In genomic region chr11:76629853-76630599, GRCh38 we compare ENCODE assay signal across 8 cellular contexts. TPM values are rescaled to one million over a fixed set of nuclear protein-coding genes. Genes with fewer than 3 reads are reported as not detected.
DNase-seq lines count a peak whose midpoint lies in the region; ATAC-seq and TF ChIP-seq lines count a peak whose summit lies in the region.

No MANE protein-coding gene starts in this region.

- H3K4me3 Mint-ChIP-seq in WTC11: no peak overlapping the region

- no peaks in the 10 kb centered on the region for H3K27me3 ChIP-seq in left ventricle myocardium inferior (ENCODE audit: low read depth)
- H3K27me3 ChIP-seq in smooth muscle cell (ENCODE audit: low read depth): no peaks in the 10 kb centered on the region

- DNase-seq in HS-5 (ENCODE audit: low read depth): peak; percentile 15
- no peak for DNase-seq in WTC11 (ENCODE audit: low spot score)
- DNase-seq in left ventricle myocardium inferior: peak; percentile 75
- no peak for DNase-seq in smooth muscle cell (lab: John Stamatoyannopoulos, UW; ENCODE audit: unreplicated experiment)
- no peak for DNase-seq in NCI-H2081 (lab: John Stamatoyannopoulos, UW)
- DNase-seq in putamen (ENCODE audit: low spot score): no peak
- DNase-seq in NCI-H774 (lab: John Stamatoyannopoulos, UW): no peak

- no peaks in the 10 kb centered on the region for H3F3A ChIP-seq in smooth muscle cell (ENCODE audit: low read depth)

- H3K4me3 ChIP-seq in left ventricle myocardium inferior (peak overlapping the region; percentile 31), smooth muscle cell (no peak overlapping the region)

- POLR2A ChIA-PET in WTC11 (lab: Charles Lee): no interaction called here

- H3K36me3 Mint-ChIP-seq in WTC11: no peaks in the 10 kb centered on the region

- peaks cover 12% of the 10 kb centered on the region for H3K9me3 ChIP-seq in left ventricle myocardium inferior (replicated peaks)
- H3K9me3 ChIP-seq in smooth muscle cell (replicated peaks; ENCODE audit: low read depth): no peaks in the 10 kb centered on the region

- peaks cover 4% of the 10 kb centered on the region; the same call in 1 of the 2 replicates for H3K4me1 Mint-ChIP-seq in WTC11

- no peaks in the 10 kb centered on the region for H3K79me2 ChIP-seq in smooth muscle cell (ENCODE audit: low read depth)

- H3K4me1 ChIP-seq in left ventricle myocardium inferior: peaks cover 36% of the 10 kb centered on the region
- H3K4me1 ChIP-seq in smooth muscle cell (ENCODE audit: low read depth): no peaks in the 10 kb centered on the region

- no peaks in the 10 kb centered on the region for H4K20me1 ChIP-seq in smooth muscle cell (ENCODE audit: low read depth)

- H3K9me3 Mint-ChIP-seq in WTC11: peaks cover 6% of the 10 kb centered on the region

- ATAC-seq in WTC11 (peak; percentile 51; the same call in 1 of the 2 replicates), GM18867 (IDR thresholded peaks at IDR 0.05; ENCODE audit: unreplicated experiment) (no peak)

- H3K27ac ChIP-seq in left ventricle myocardium inferior (replicated peaks): peak overlapping the region; percentile 92
- peak overlapping the region; percentile 59 for H3K27ac ChIP-seq in smooth muscle cell (ENCODE audit: low read depth)

- no peak overlapping the region for H3K4me2 ChIP-seq in smooth muscle cell

- H3K9ac ChIP-seq in smooth muscle cell (ENCODE audit: low read depth): peak overlapping the region; percentile 39

- H3K36me3 ChIP-seq in left ventricle myocardium inferior: no peaks in the 10 kb centered on the region
- H3K36me3 ChIP-seq in smooth muscle cell (ENCODE audit: low read depth): no peaks in the 10 kb centered on the region

- H2AFZ ChIP-seq in smooth muscle cell (ENCODE audit: low read depth): peak overlapping the region; percentile 27

- TF ChIP-seq CTCF in WTC11 (IDR thresholded peaks at IDR 0.05) (no peak), left ventricle myocardium inferior (IDR thresholded peaks at IDR 0.05; ENCODE audit: borderline replicate concordance) (peak; percentile 27), smooth muscle cell (IDR thresholded peaks at IDR 0.05; ENCODE audit: borderline replicate concordance, insufficient read depth, poor library complexity, severe bottlenecking) (no peak)

- CTCF ChIA-PET in WTC11 (lab: Charles Lee): interaction anchor here (1.2 to 1.3 kb wide), 2 partner anchors 31 to 92 kb away, joined by 3 to 9 read pairs; no protein-coding TSS in a partner anchor

- intact Hi-C loops in left ventricle myocardium inferior (cut with micrococcal nuclease): no loop called here

- H3K27me3 Mint-ChIP-seq in WTC11 (ENCODE audit: low read depth): no peaks in the 10 kb centered on the region

- WGBS in smooth muscle cell (ENCODE audit: low lambda C conversion rate): 76% methylated on average over 9 of the region's 11 CpGs

- no peak overlapping the region for H3K27ac Mint-ChIP-seq in WTC11

TF ChIP-seq in WTC11, 78 proteins besides CTCF, POLR2A, EP300 and RAD21:
- TF ChIP-seq ETV6 (CRISPR knock-in tag; IDR thresholded peaks at IDR 0.05) (no peak), E2F4 (CRISPR knock-in tag; IDR thresholded peaks at IDR 0.05; ENCODE audit: borderline replicate concordance, low read depth) (no peak)

RNA-seq across cellular contexts. Expression of gene LRRC32, which starts 40.5 kb away (rescaled TPM):
- total RNA-seq in WTC11 (2021) (0.74 to 1.7 TPM (median 1.6 TPM) in 3 replicates), left ventricle myocardium inferior (35.1 TPM), smooth muscle cell (147 and 171 TPM in 2 replicates)
- polyA plus RNA-seq in smooth muscle cell: 330 and 444 TPM in 2 replicates

Comparison
In these comparisons a context has a peak if more than half of its experiments do, and no peak if none do; other contexts are left out.
1. DNase-seq: peak in HS-5 (single experiment) and left ventricle myocardium inferior (single experiment); none in WTC11 (single experiment), smooth muscle cell (single experiment), NCI-H2081 (0 of 2), putamen (single experiment) and NCI-H774 (single experiment).
2. RNA of gene LRRC32, which starts 40.5 kb away (total RNA-seq): 147 to 171 TPM in smooth muscle cell and 35.1 TPM in left ventricle myocardium inferior (single experiment); 0.74 to 1.7 TPM in WTC11; every median in the first group is over 10 times any median in the second.